Comparison of ENCODE assay signal across 31 cellular contexts in genomic region chr16:3276679-3277078, GRCh38. TPM values are rescaled to one million over a fixed set of nuclear protein-coding genes. Genes with fewer than 3 reads are reported as not detected.
"Had no signal": no experiment of that assay in that cellular context is flagged by ENCODE, and none has a peak within 500 bp of the region (broad histone marks: within the 10 kb centered on the region; RNA-seq: fewer than 3 reads in every experiment).

No MANE protein-coding gene starts in this region.

- H3K36me3 Mint-ChIP-seq: activated naive CD8-positive, alpha-beta T cell had no signal

- H3K9me3 ChIP-seq: esophagus muscularis mucosa, gastrocnemius medialis had no signal

- H3K36me3 ChIP-seq: brain microvascular endothelial cell, esophagus muscularis mucosa, gastrocnemius medialis had no signal

- H3K9me3 Mint-ChIP-seq: activated B cell treated with CpG ODN at 0.5 μM for 24 hours; activated CD8-positive, alpha-beta T cell treated with anti-CD3 and anti-CD28 coated beads for 36 hours; activated T-cell treated with anti-CD3 and anti-CD28 coated beads, Interleukin-2, amount 50 U/mL, for 4 hours; activated T-helper 17 cell treated with anti-CD3 and anti-CD28 coated beads, Interleukin-2, amount 50 U/mL, for 72 hours; central memory CD8-positive, alpha-beta T cell; effector memory CD8-positive, alpha-beta T cell had no signal

- H3K4me1 ChIP-seq: foreskin keratinocyte had no signal

- DNase-seq: activated B cell treated with CpG ODN at 0.5 μM for 24 hours; activated CD4-positive, alpha-beta T cell treated with anti-CD3 and anti-CD28 coated beads for 48 hours; activated CD4-positive, alpha-beta T cell treated with anti-CD3 and anti-CD28 coated beads, Interleukin-2, amount 50 U/mL, for 1 hour; activated CD4-positive, alpha-beta T cell treated with anti-CD3 and anti-CD28 coated beads, Interleukin-2, amount 50 U/mL, for 48 hours; activated CD8-positive, alpha-beta memory T cell treated with anti-CD3 and anti-CD28 coated beads for 24 hours; activated CD8-positive, alpha-beta T cell treated with anti-CD3 and anti-CD28 coated beads for 36 hours; activated effector memory CD4-positive, alpha-beta T cell treated with Interleukin-2 at 50 U/mL for 16 hours; activated gamma-delta T cell treated with Interleukin-2 at 50 U/mL for 16 hours; activated naive CD4-positive, alpha-beta T cell treated with anti-CD3 and anti-CD28 coated beads, Interleukin-2, amount 50 U/mL, for 16 hours; activated naive CD4-positive, alpha-beta T cell treated with Interleukin-2 at 50 U/mL for 16 hours; activated T-cell treated with anti-CD3 and anti-CD28 coated beads, Interleukin-2, amount 50 U/mL, for 4 hours; amniotic stem cell; anterior cingulate cortex; brain microvascular endothelial cell; cortex of kidney; dermis blood vessel endothelial cell; effector CD4-positive, alpha-beta T cell; effector memory CD8-positive, alpha-beta T cell; erythroblast; foreskin keratinocyte; gastrocnemius medialis; glutamatergic neuron; T-helper 2 cell had no signal

- H3K4me3 ChIP-seq: esophagus muscularis mucosa, gastrocnemius medialis had no signal

- H3K27ac ChIP-seq: brain microvascular endothelial cell, esophagus muscularis mucosa, foreskin keratinocyte, gastrocnemius medialis had no signal

- H3K4me1 Mint-ChIP-seq: activated B cell treated with CpG ODN at 0.5 μM for 24 hours; activated T-helper 17 cell treated with anti-CD3 and anti-CD28 coated beads, Interleukin-2, amount 50 U/mL, for 72 hours; central memory CD8-positive, alpha-beta T cell had no signal

- FAIRE-seq: astrocyte, bronchial epithelial cell had no signal

- H3K27me3 Mint-ChIP-seq: activated B cell treated with CpG ODN at 0.5 μM for 24 hours; activated CD8-positive, alpha-beta T cell treated with anti-CD3 and anti-CD28 coated beads for 36 hours; activated naive CD8-positive, alpha-beta T cell; central memory CD8-positive, alpha-beta T cell; effector memory CD8-positive, alpha-beta T cell had no signal

- H3K27me3 ChIP-seq: brain microvascular endothelial cell, esophagus muscularis mucosa, gastrocnemius medialis had no signal

- H3K27ac Mint-ChIP-seq: activated B cell treated with CpG ODN at 0.5 μM for 24 hours; activated CD8-positive, alpha-beta T cell treated with anti-CD3 and anti-CD28 coated beads for 36 hours; activated naive CD8-positive, alpha-beta T cell; activated T-helper 17 cell treated with anti-CD3 and anti-CD28 coated beads, Interleukin-2, amount 50 U/mL, for 72 hours; effector memory CD8-positive, alpha-beta T cell had no signal

- ATAC-seq: activated CD4-positive, CD25-positive, alpha-beta regulatory T cell treated with anti-CD3 and anti-CD28 coated beads, Interleukin-2, amount 50 U/mL, for 24 hours; activated CD8-positive, alpha-beta T cell treated with anti-CD3 and anti-CD28 coated beads for 36 hours; activated T-cell treated with anti-CD3 and anti-CD28 coated beads, Interleukin-2, amount 50 U/mL, for 4 hours; activated T-helper 17 cell treated with anti-CD3 and anti-CD28 coated beads, Interleukin-2, amount 50 U/mL, for 72 hours; effector memory CD8-positive, alpha-beta T cell; foreskin keratinocyte; gastrocnemius medialis had no signal

- H3K4me3 Mint-ChIP-seq: activated B cell treated with CpG ODN at 0.5 μM for 24 hours; activated CD8-positive, alpha-beta T cell treated with anti-CD3 and anti-CD28 coated beads for 36 hours; activated naive CD8-positive, alpha-beta T cell; activated T-cell treated with anti-CD3 and anti-CD28 coated beads, Interleukin-2, amount 50 U/mL, for 4 hours; activated T-helper 17 cell treated with anti-CD3 and anti-CD28 coated beads, Interleukin-2, amount 50 U/mL, for 72 hours; central memory CD8-positive, alpha-beta T cell; effector memory CD8-positive, alpha-beta T cell had no signal

RNA-seq across cellular contexts. Expression of gene MEFV, which starts 20.2 kb away (rescaled TPM):
- total RNA-seq: activated B cell treated with CpG ODN at 0.5 μM for 24 hours; activated CD8-positive, alpha-beta T cell treated with anti-CD3 and anti-CD28 coated beads for 36 hours; astrocyte; bronchial epithelial cell; foreskin keratinocyte; T-helper 1 cell treated with Interleukin-12 subunit alpha and Interleukin-12 subunit beta and Interleukin-4 antibody, amounts not matched to agents 30 ng/mL and 1 ng/mL, for 36 hours had no signal
- polyA plus RNA-seq: foreskin keratinocyte had no signal
